Comparison of ENCODE assay signal across 8 cellular contexts in genomic region chr1:3454811-3455618, GRCh38. TPM values are rescaled to one million over a fixed set of nuclear protein-coding genes. Genes with fewer than 3 reads are reported as not detected.
A peak's percentile ranks its signal among the peaks of the same experiment; 100 is the strongest.
DNase-seq lines count a peak whose midpoint lies in the region; ATAC-seq, FAIRE-seq and TF ChIP-seq lines count a peak whose summit lies in the region.

No MANE protein-coding gene starts in this region.

- H3K4me3 ChIP-seq in GM23248, result peak overlapping the region; percentile 32; the same call in 1 of the 2 replicates
- H3K4me3 ChIP-seq in endothelial cell of umbilical vein (replicated peaks in 1 of 3; ENCODE audit: insufficient read depth in 1 of 3, low read depth in 1 of 3, low read length in 3 of 3), result peak overlapping the region in 2 of 3 experiments; percentile 17 to 30
- peak overlapping the region; percentile 66 for H3K4me3 ChIP-seq in neural cell (ENCODE audit: low read length)

- no peaks in the 10 kb centered on the region for H4K20me1 ChIP-seq in GM23248 (ENCODE audit: insufficient read depth)
- H4K20me1 ChIP-seq in endothelial cell of umbilical vein (replicated peaks; ENCODE audit: control insufficient read depth, extremely low read depth, insufficient read depth, low read length), result no peaks in the 10 kb centered on the region
- H4K20me1 ChIP-seq in neural cell (ENCODE audit: insufficient read depth), result no peaks in the 10 kb centered on the region

- H3K4me1 ChIP-seq in GM23248 (ENCODE audit: insufficient read depth), result no peaks in the 10 kb centered on the region
- H3K4me1 ChIP-seq in endothelial cell of umbilical vein (ENCODE audit: control insufficient read depth, extremely low read depth, insufficient read depth, low read length), result no peaks in the 10 kb centered on the region

- TF ChIP-seq EP300 in neural cell (conservative IDR thresholded peaks at IDR 0.05; ENCODE audit: poor library complexity, severe bottlenecking), result no peak

- no peak for DNase-seq in GM23248
- peak; percentile 33 for DNase-seq in NCI-H2171 treated with DMSO at 0.1 percent for 48 hours (lab: John Stamatoyannopoulos, UW)
- no peak for DNase-seq in endothelial cell of umbilical vein (ENCODE audit: low read depth, low spot score)
- DNase-seq in Ammon's horn (ENCODE audit: low spot score), result no peak
- DNase-seq in foreskin melanocyte, result no peak
- DNase-seq in kidney glomerular epithelial cell (lab: John Stamatoyannopoulos, UW), result no peak

- H3K9ac ChIP-seq in GM23248, result no peak overlapping the region
- no peak overlapping the region for H3K9ac ChIP-seq in endothelial cell of umbilical vein (replicated peaks; ENCODE audit: extremely low read depth, insufficient read depth, low read length)
- H3K9ac ChIP-seq in neural cell (ENCODE audit: low read length), result peak overlapping the region; percentile 34

- H2AFZ ChIP-seq in GM23248 (no peak overlapping the region), endothelial cell of umbilical vein (ENCODE audit: low read depth, low read length) (no peak overlapping the region), neural cell (ENCODE audit: low read depth, low read length) (no peak overlapping the region)

- H3F3A ChIP-seq in GM23248 (ENCODE audit: insufficient read depth) (no peaks in the 10 kb centered on the region), neural cell (ENCODE audit: insufficient read depth, low read length, poor library complexity, severe bottlenecking) (no peaks in the 10 kb centered on the region)

- H3K4me2 ChIP-seq in GM23248 (ENCODE audit: unreplicated experiment) (no peak overlapping the region), endothelial cell of umbilical vein (ENCODE audit: insufficient read depth, low read length) (no peak overlapping the region), neural cell (ENCODE audit: low read length) (no peak overlapping the region)

- BruUV-seq in endothelial cell of umbilical vein (replicated peaks; lab: Mats Ljungman, UMichigan), result no TSS peak

- in situ Hi-C loops in GM23248 (cut with MboI), result no loop called here

- intact Hi-C loops in endothelial cell of umbilical vein (cut with micrococcal nuclease), result loop anchor here (5.0 kb wide), 1 partner anchor 347 kb away; no protein-coding TSS in a partner anchor

- H3K27ac ChIP-seq in GM23248 (no peak overlapping the region), endothelial cell of umbilical vein (ENCODE audit: insufficient read depth, low read depth, low read length) (no peak overlapping the region), neural cell (ENCODE audit: low read length) (no peak overlapping the region)

- dilution Hi-C loops in endothelial cell of umbilical vein (cut with MboI; ENCODE audit: extremely low pct_ligation_motif_present, low sequenced_read_pairs), result no loop called here

- no peak for TF ChIP-seq RAD21 in neural cell (conservative IDR thresholded peaks at IDR 0.05)

- no peaks in the 10 kb centered on the region for H3K36me3 ChIP-seq in GM23248 (ENCODE audit: low read depth)
- no peaks in the 10 kb centered on the region for H3K36me3 ChIP-seq in endothelial cell of umbilical vein (ENCODE audit: control insufficient read depth in 2 of 2, extremely low read depth in 1 of 2, insufficient read depth in 2 of 2, low read length in 2 of 2)
- no peaks in the 10 kb centered on the region for H3K36me3 ChIP-seq in neural cell (ENCODE audit: insufficient read depth, low read length)

- H3K9me2 ChIP-seq in GM23248 (ENCODE audit: insufficient read depth), result no peaks in the 10 kb centered on the region
- no peaks in the 10 kb centered on the region for H3K9me2 ChIP-seq in neural cell (ENCODE audit: insufficient read depth, low read length)

- no peak for ATAC-seq in HG02981 (IDR thresholded peaks at IDR 0.05; ENCODE audit: unreplicated experiment)

- POLR2A ChIA-PET in endothelial cell of umbilical vein (lab: Charles Lee), result no interaction called here

- TF ChIP-seq CTCF in endothelial cell of umbilical vein (IDR thresholded peaks at IDR 0.05; ENCODE audit: extremely low read depth in 1 of 2, insufficient read depth in 1 of 2, low read depth in 1 of 2, low read length in 2 of 2) (no peak), neural cell (IDR thresholded peaks at IDR 0.05; ENCODE audit: poor library complexity, severe bottlenecking) (no peak)

- H3K9me1 ChIP-seq in endothelial cell of umbilical vein (replicated peaks; ENCODE audit: control insufficient read depth, extremely low read depth, insufficient read depth, low read length), result no peaks in the 10 kb centered on the region

- TF ChIP-seq POLR2A in endothelial cell of umbilical vein (IDR thresholded peaks at IDR 0.05; ENCODE audit: low read depth, low read length), result no peak

- no peaks in the 10 kb centered on the region for H3K9me3 ChIP-seq in GM23248 (ENCODE audit: low read depth)
- no peaks in the 10 kb centered on the region for H3K9me3 ChIP-seq in endothelial cell of umbilical vein (replicated peaks; ENCODE audit: control insufficient read depth, insufficient read depth, low read length)
- no peaks in the 10 kb centered on the region for H3K9me3 ChIP-seq in neural cell (ENCODE audit: low read length)

- FAIRE-seq in endothelial cell of umbilical vein (lab: Jason Lieb, UNC), result no peak

- H3K27me3 ChIP-seq in GM23248 (replicated peaks; ENCODE audit: insufficient read depth), result peaks cover 37% of the 10 kb centered on the region
- H3K27me3 ChIP-seq in endothelial cell of umbilical vein (ENCODE audit: control insufficient read depth in 2 of 2, insufficient read depth in 2 of 2, low read length in 2 of 2), result peaks cover 0 to 3% of the 10 kb centered on the region in 2 experiments
- peaks cover 5% of the 10 kb centered on the region for H3K27me3 ChIP-seq in neural cell (ENCODE audit: insufficient read depth, low read depth, low read length)

- H3K79me2 ChIP-seq in GM23248 (ENCODE audit: insufficient read depth) (no peaks in the 10 kb centered on the region), endothelial cell of umbilical vein (ENCODE audit: control insufficient read depth, insufficient read depth, low read length) (no peaks in the 10 kb centered on the region), neural cell (replicated peaks; ENCODE audit: insufficient read depth, low read length) (no peaks in the 10 kb centered on the region)

- 14 to 24% methylated on average over 17 to 43 of the region's 46 CpGs for WGBS in GM23248 (ENCODE audit: low coverage in 1 of 2, low lambda C conversion rate in 2 of 2, missing lambda C conversion rate in 2 of 2), 2 experiments

- CTCF ChIA-PET in endothelial cell of umbilical vein (lab: Charles Lee), result interaction anchor here (4.4 kb wide), 1 partner anchor 167 kb away, joined by 139 read pairs; the partner anchor contains the start of gene TPRG1L

TF ChIP-seq in endothelial cell of umbilical vein, 7 proteins besides CTCF, POLR2A, EP300 and RAD21:
- TF ChIP-seq MYC (IDR thresholded peaks at IDR 0.05; ENCODE audit: low read depth, low read length) (no peak), GATA2 (IDR thresholded peaks at IDR 0.05; ENCODE audit: insufficient read depth, insufficient read length, low read depth, low read length) (no peak), FOS (IDR thresholded peaks at IDR 0.05; ENCODE audit: borderline replicate concordance, insufficient read depth, low read length) (no peak), POLR2AphosphoS5 (IDR thresholded peaks at IDR 0.05; ENCODE audit: insufficient read depth, low read depth, low read length) (no peak), JUN (IDR thresholded peaks at IDR 0.05; ENCODE audit: borderline replicate concordance, insufficient read depth, insufficient read length, low read depth) (no peak), MAX (IDR thresholded peaks at IDR 0.05; ENCODE audit: insufficient read depth, insufficient read length) (no peak), EZH2 (IDR thresholded peaks at IDR 0.05; ENCODE audit: borderline replicate concordance, low read depth, low read length, severe bottlenecking) (no peak)
TF ChIP-seq in endothelial cell of umbilical vein: peak in this region for 0.

TF ChIP-seq in neural cell, 6 proteins besides CTCF, POLR2A, EP300 and RAD21 (continues in another document):
- TF ChIP-seq POLR2AphosphoS5 (IDR thresholded peaks at IDR 0.05) (no peak), TAF1 (IDR thresholded peaks at IDR 0.05; ENCODE audit: low read depth) (no peak), MXI1 (conservative IDR thresholded peaks at IDR 0.05; ENCODE audit: poor library complexity, severe bottlenecking) (no peak), EZH2 (IDR thresholded peaks at IDR 0.05; ENCODE audit: borderline replicate concordance, insufficient read depth, low read length, poor library complexity, severe bottlenecking) (no peak), SMC3 (conservative IDR thresholded peaks at IDR 0.05; ENCODE audit: poor library complexity) (no peak)

RNA-seq across cellular contexts. Expression of gene ARHGEF16, which starts 0.6 kb away (rescaled TPM):
- not detected in 2 replicates for total RNA-seq in GM23248 (2014; rRNA removed; shearing (Covaris generic))
- polyA plus RNA-seq in GM23248 (2016; fragmentation: Nextera tagmentation; extraction: Ambion mirVana), result not detected in 2 replicates
- 0.51 and 1.3 TPM in 2 replicates for total RNA-seq in endothelial cell of umbilical vein
- polyA plus RNA-seq in endothelial cell of umbilical vein, result 0.52 and 0.80 TPM in 2 replicates
- polyA plus RNA-seq in endothelial cell of umbilical vein (2011; cell fraction: cytosol; rRNA removed), result 0.21 and 0.27 TPM in 2 replicates
- 0.75 and 0.87 TPM in 2 replicates for polyA plus RNA-seq in endothelial cell of umbilical vein (2011; cell fraction: nucleus; rRNA removed)
- 0.20 and 0.57 TPM in 2 replicates for polyA plus RNA-seq in endothelial cell of umbilical vein (2012)
- 0.13 TPM in 1 of 2 replicates, not detected in the other for polyA minus RNA-seq in endothelial cell of umbilical vein
- polyA minus RNA-seq in endothelial cell of umbilical vein (2011; cell fraction: cytosol; rRNA and poly(A)+ RNA removed), result 10.7 TPM
- 0.34 and 0.58 TPM in 2 replicates for polyA minus RNA-seq in endothelial cell of umbilical vein (2011; cell fraction: nucleus; rRNA and poly(A)+ RNA removed)
- polyA plus RNA-seq in neural cell, result 0.64 and 0.96 TPM in 2 replicates
- polyA minus RNA-seq in neural cell, result 0.23 and 0.24 TPM in 2 replicates
